In genomic region chr13:96684472-96684871, GRCh38 we compare ENCODE assay signal across 23 cellular contexts.
"Had no signal": no experiment of that assay in that cellular context is flagged by ENCODE, and none has a peak within 500 bp of the region (broad histone marks: within the 10 kb centered on the region; RNA-seq: fewer than 3 reads in every experiment).

No MANE protein-coding gene starts in this region.

- H3K79me2 ChIP-seq: hepatocyte had no signal

- H3K36me3 ChIP-seq: esophagus squamous epithelium, left lung, lower lobe of right lung, neutrophil, pancreas, stomach, thyroid gland had no signal

- DNase-seq: cerebellar nuclear complex; cortex of kidney; effector memory CD8-positive, alpha-beta T cell; erythroblast; esophagus squamous epithelium; foreskin melanocyte; kidney; left lung; lower lobe of right lung; natural killer cell; pancreas; retina; stimulated activated CD4-positive, alpha-beta T cell treated with anti-CD3 and anti-CD28 coated beads, Interleukin-2, amount 100 ng/mL, for 24 hours; stimulated activated CD4-positive, alpha-beta T cell treated with anti-CD3 and anti-CD28 coated beads, Interleukin-4, amount 100 ng/mL, for 24 hours; stimulated activated naive CD4-positive, alpha-beta T cell treated with Interleukin-2 at 50 U/mL for 16 hours; stomach; thyroid gland; trophoblast cell had no signal

- H3K27me3 ChIP-seq: esophagus squamous epithelium, hepatocyte, left lung, neutrophil, pancreas, stomach, thyroid gland had no signal

- H3K9me3 ChIP-seq: esophagus squamous epithelium, left lung, lower lobe of right lung, neutrophil, pancreas, stomach, thyroid gland had no signal

- FAIRE-seq: endometrium, kidney, pancreas had no signal

- H3K4me2 ChIP-seq: hepatocyte had no signal

- ATAC-seq: effector memory CD8-positive, alpha-beta T cell; left lung; lower lobe of right lung; natural killer cell; pancreas; sciatic nerve; stimulated activated effector memory CD8-positive, alpha-beta T cell treated with anti-CD3 and anti-CD28 coated beads, Interleukin-12 subunit alpha, Interleukin-12 subunit beta, amount 100 ng/mL, for 72 hours had no signal

- H3K27ac ChIP-seq: esophagus squamous epithelium, hepatocyte, left lung, lower lobe of right lung, neutrophil, pancreas, stomach, thyroid gland had no signal

- H3K4me1 ChIP-seq: esophagus squamous epithelium, left lung, lower lobe of right lung, stomach, thyroid gland had no signal

- H3K4me3 ChIP-seq: esophagus squamous epithelium, hepatocyte, left lung, lower lobe of right lung, pancreas, stomach, thyroid gland had no signal

- H2AFZ ChIP-seq: hepatocyte had no signal
